In genomic region chr5:150311015-150311692, GRCh38 we compare ENCODE assay signal across 20 cellular contexts. TPM values are rescaled to one million over a fixed set of nuclear protein-coding genes. Genes with fewer than 3 reads are reported as not detected.
A peak's percentile ranks its signal among the peaks of the same experiment; 100 is the strongest.
DNase-seq lines count a peak whose midpoint lies in the region; ATAC-seq and TF ChIP-seq lines count a peak whose summit lies in the region.
"Had no signal": no experiment of that assay in that cellular context is flagged by ENCODE, and none has a peak within 500 bp of the region (broad histone marks: within the 10 kb centered on the region; RNA-seq: fewer than 3 reads in every experiment).

No MANE protein-coding gene starts in this region.

- H4K12ac ChIP-seq in trophoblast cell (ENCODE audit: low read depth, low read length): no peak overlapping the region

- H3K23ac ChIP-seq in mesenchymal stem cell (ENCODE audit: low read length in 2 of 2): no peak overlapping the region
- H3K23ac ChIP-seq in trophoblast cell (ENCODE audit: low read length): no peak overlapping the region

- H3K79me1 ChIP-seq in mesenchymal stem cell (replicated peaks; ENCODE audit: low read length, poor library complexity, severe bottlenecking) (no peaks in the 10 kb centered on the region), trophoblast cell (ENCODE audit: low read length) (peaks cover 9% of the 10 kb centered on the region)

- H3K36me3 ChIP-seq in WERI-Rb-1: no peaks in the 10 kb centered on the region
- no peaks in the 10 kb centered on the region for H3K36me3 ChIP-seq in mesenchymal stem cell (ENCODE audit: control insufficient read depth in 1 of 2, insufficient read depth in 2 of 2, low read depth in 1 of 2, low read length in 2 of 2)
- H3K36me3 ChIP-seq in trophoblast cell (ENCODE audit: control insufficient read depth in 1 of 2, insufficient read depth in 2 of 2, low read length in 2 of 2): no peaks in the 10 kb centered on the region
- H3K36me3 ChIP-seq: SJCRH30 had no signal

- H3K4me1 ChIP-seq in mesenchymal stem cell (ENCODE audit: control insufficient read depth, insufficient read depth, low read depth, low read length) (peaks cover 13% of the 10 kb centered on the region), trophoblast cell (ENCODE audit: control insufficient read depth in 1 of 2, insufficient read depth in 2 of 2, low read length in 2 of 2) (peaks cover 0 to 12% of the 10 kb centered on the region in 2 experiments)

- H2BK12ac ChIP-seq in mesenchymal stem cell (ENCODE audit: low read length in 2 of 2) (no peak overlapping the region), trophoblast cell (ENCODE audit: low read length) (peak overlapping the region; percentile 72)

- H3K9me3 ChIP-seq in WERI-Rb-1 (ENCODE audit: severe bottlenecking) (no peaks in the 10 kb centered on the region), mesenchymal stem cell (ENCODE audit: control insufficient read depth, low read length) (no peaks in the 10 kb centered on the region), trophoblast cell (ENCODE audit: insufficient read depth, low read depth, low read length) (peaks cover 2% of the 10 kb centered on the region)
- H3K9me3 ChIP-seq: SJCRH30 had no signal

- no peak overlapping the region for H2BK15ac ChIP-seq in mesenchymal stem cell (ENCODE audit: low read depth, poor library complexity, severe bottlenecking)

- peak overlapping the region; percentile 58 for H2AK5ac ChIP-seq in mesenchymal stem cell (ENCODE audit: low read length, severe bottlenecking)
- no peak overlapping the region for H2AK5ac ChIP-seq in trophoblast cell (ENCODE audit: low read length)

- DNase-seq in cardiac septum (ENCODE audit: low spot score): peak; percentile 19
- no peak for DNase-seq in left ventricle myocardium superior
- peak; percentile 39 for DNase-seq in WERI-Rb-1
- no peak for DNase-seq in mesenchymal stem cell
- DNase-seq in trophoblast cell: no peak
- no peak for DNase-seq in SW480 (ENCODE audit: low spot score)
- DNase-seq: 8988T, COR-L47, DMS 273 treated with DMSO at 0.1 percent for 48 hours, DND-41, HCEC 1CT, NCI-H1105 treated with DMSO at 0.1 percent for 48 hours, NCI-H1694, NCI-H510A treated with DMSO at 0.1 percent for 48 hours, PC-9, SJCRH30 had no signal

- ATAC-seq in left ventricle myocardium superior: no peak
- no peak for ATAC-seq in HG03139 (IDR thresholded peaks at IDR 0.05; ENCODE audit: unreplicated experiment)
- no peak for ATAC-seq in HG02798 (IDR thresholded peaks at IDR 0.05; ENCODE audit: poor library complexity, unreplicated experiment)
- ATAC-seq: K562 had no signal

- H3K27ac ChIP-seq in WERI-Rb-1: no peak overlapping the region
- H3K27ac ChIP-seq in mesenchymal stem cell (ENCODE audit: low read length, poor library complexity, severe bottlenecking): peak overlapping the region; percentile 0
- H3K27ac ChIP-seq in trophoblast cell (ENCODE audit: low read depth, low read length): no peak overlapping the region
- H3K27ac ChIP-seq: PC-9, SJCRH30 had no signal

- no peak overlapping the region for H3K14ac ChIP-seq in mesenchymal stem cell (ENCODE audit: low read length in 2 of 2)
- no peak overlapping the region for H3K14ac ChIP-seq in trophoblast cell (ENCODE audit: low read length)

- H3K4me2 ChIP-seq in mesenchymal stem cell (ENCODE audit: low read length, poor library complexity, severe bottlenecking): no peak overlapping the region
- no peak overlapping the region for H3K4me2 ChIP-seq in trophoblast cell (ENCODE audit: low read length)
- H3K4me2 ChIP-seq: PC-9 had no signal

- no peaks in the 10 kb centered on the region for H3K79me2 ChIP-seq in trophoblast cell (ENCODE audit: control insufficient read depth, insufficient read depth, low read length, poor library complexity)

- H3K9ac ChIP-seq in mesenchymal stem cell (ENCODE audit: low read length) (no peak overlapping the region), trophoblast cell (ENCODE audit: low read length) (no peak overlapping the region)

- WGBS in mesenchymal stem cell: 74% methylated on average over 7 of the region's 7 CpGs
- WGBS in trophoblast cell (ENCODE audit: extremely low coverage, insufficient coverage, insufficient read length): no CpG with 5 or more reads among the region's 7 CpGs

- H4K8ac ChIP-seq in mesenchymal stem cell (ENCODE audit: low read length) (no peak overlapping the region), trophoblast cell (ENCODE audit: low read depth, low read length) (peak overlapping the region; percentile 9)

- no peak for TF ChIP-seq CTCF in WERI-Rb-1 (IDR thresholded peaks at IDR 0.05; ENCODE audit: low read depth, low read length)

- no peak overlapping the region for H2BK5ac ChIP-seq in mesenchymal stem cell (ENCODE audit: low read depth, low read length, poor library complexity, severe bottlenecking)
- H2BK5ac ChIP-seq in trophoblast cell (ENCODE audit: low read depth, low read length, poor library complexity): peak overlapping the region; percentile 21

- H3K4me3 ChIP-seq in WERI-Rb-1 (ENCODE audit: low read depth, low read length) (no peak overlapping the region), mesenchymal stem cell (ENCODE audit: insufficient read depth in 1 of 2, low read depth in 1 of 2, low read length in 2 of 2) (no peak overlapping the region), trophoblast cell (ENCODE audit: low read depth, low read length) (no peak overlapping the region)
- H3K4me3 ChIP-seq: K562, PC-9, SJCRH30 had no signal

- H2BK120ac ChIP-seq in mesenchymal stem cell (ENCODE audit: low read depth, low read length) (no peak overlapping the region), trophoblast cell (ENCODE audit: insufficient read depth, low read length, poor library complexity) (no peak overlapping the region)

- intact Hi-C loops in cardiac septum (cut with DNase I) (no loop called here), left ventricle myocardium superior (cut with micrococcal nuclease) (no loop called here)

- H3K18ac ChIP-seq in mesenchymal stem cell (ENCODE audit: low read depth in 1 of 2, low read length in 2 of 2): no peak overlapping the region
- H3K18ac ChIP-seq in trophoblast cell (ENCODE audit: low read length): no peak overlapping the region

- H3K4ac ChIP-seq in mesenchymal stem cell (ENCODE audit: low read depth in 1 of 2, low read length in 2 of 2): no peak overlapping the region
- H3K4ac ChIP-seq in trophoblast cell (ENCODE audit: low read depth, low read length): no peak overlapping the region

- H2AFZ ChIP-seq in mesenchymal stem cell (ENCODE audit: low read depth, low read length) (no peak overlapping the region), trophoblast cell (ENCODE audit: insufficient read depth, low read length, poor library complexity) (no peak overlapping the region)
- H2AFZ ChIP-seq: PC-9 had no signal

- no peaks in the 10 kb centered on the region for H3K27me3 ChIP-seq in WERI-Rb-1 (ENCODE audit: insufficient read depth, low read depth, severe bottlenecking)
- H3K27me3 ChIP-seq in mesenchymal stem cell (ENCODE audit: control insufficient read depth in 1 of 2, insufficient read depth in 1 of 2, low read length in 2 of 2): no peaks in the 10 kb centered on the region
- H3K27me3 ChIP-seq in trophoblast cell (ENCODE audit: insufficient read depth, low read length): no peaks in the 10 kb centered on the region
- H3K27me3 ChIP-seq: SJCRH30 had no signal

- H4K91ac ChIP-seq in mesenchymal stem cell (ENCODE audit: low read length) (no peak overlapping the region), trophoblast cell (ENCODE audit: low read depth, low read length) (peak overlapping the region; percentile 50)

RNA-seq across cellular contexts. Expression of gene ARSI, which starts 8.4 kb away (rescaled TPM):
- total RNA-seq in cardiac septum (0.38 TPM), left ventricle myocardium superior (0.25 TPM)
- 1.6 TPM for polyA plus RNA-seq in mesenchymal stem cell (2013, experiment 1 of 2)
- 1.5 TPM for polyA plus RNA-seq in mesenchymal stem cell (2013, experiment 2 of 2)
- polyA plus RNA-seq in trophoblast cell (2013): 5.1 and 5.3 TPM in 2 replicates
- polyA plus RNA-seq: CD14-positive monocyte had no signal

RNA-seq across cellular contexts. Expression of gene CAMK2A, which starts 21.6 kb away (rescaled TPM):
- total RNA-seq in cardiac septum: 22.7 TPM
- total RNA-seq in left ventricle myocardium superior: 16.6 TPM
- 0.65 TPM for polyA plus RNA-seq in mesenchymal stem cell (2013, experiment 1 of 2)
- 0.47 TPM for polyA plus RNA-seq in mesenchymal stem cell (2013, experiment 2 of 2)
- 0.21 and 0.40 TPM in 2 replicates for polyA plus RNA-seq in trophoblast cell (2013)
- polyA plus RNA-seq: CD14-positive monocyte had no signal

RNA-seq across cellular contexts. Expression of gene TCOF1, which starts 46.3 kb away (rescaled TPM):
- total RNA-seq in cardiac septum: 15.5 TPM
- 21.0 TPM for total RNA-seq in left ventricle myocardium superior
- polyA plus RNA-seq in mesenchymal stem cell (2013, experiment 1 of 2): 14.3 TPM
- 13.1 TPM for polyA plus RNA-seq in mesenchymal stem cell (2013, experiment 2 of 2)
- 38.5 and 40.8 TPM in 2 replicates for polyA plus RNA-seq in trophoblast cell (2013)

Comparison
In these comparisons a context has a peak if more than half of its experiments do, and no peak if none do; other contexts are left out.
1. DNase-seq: peak in cardiac septum (single experiment) and WERI-Rb-1 (single experiment); none in left ventricle myocardium superior (single experiment), mesenchymal stem cell (single experiment), trophoblast cell (0 of 2) and SW480 (single experiment).